ENCODE assay signal across 18 cellular contexts in genomic region chr4:48863728-48864127, GRCh38. TPM values are rescaled to one million over a fixed set of nuclear protein-coding genes. Genes with fewer than 3 reads are reported as not detected.
DNase-seq lines count a peak whose midpoint lies in the region; ATAC-seq and TF ChIP-seq lines count a peak whose summit lies in the region.
"Had no signal": no experiment of that assay in that cellular context is flagged by ENCODE, and none has a peak within 500 bp of the region (broad histone marks: within the 10 kb centered on the region; RNA-seq: fewer than 3 reads in every experiment).

No MANE protein-coding gene starts in this region.

- peaks cover 17% of the 10 kb centered on the region for H3K36me3 Mint-ChIP-seq in glutamatergic neuron (ENCODE audit: unreplicated experiment)

- POLR2A ChIA-PET in SK-N-SH (lab: Yijun Ruan, JAX) = no interaction called here
- POLR2A ChIA-PET in HEK293 (lab: Yijun Ruan, JAX) = no interaction called here

- no peak for ATAC-seq in SK-N-SH treated with all-trans-retinoic acid at 6 μM for 48 hours
- no peak for ATAC-seq in HG02840 (IDR thresholded peaks at IDR 0.05; ENCODE audit: low FRiP score, unreplicated experiment)
- ATAC-seq: A549; CD8-positive, alpha-beta T cell had no signal

- H4K20me1 ChIP-seq in SK-N-SH (ENCODE audit: insufficient read depth) = no peaks in the 10 kb centered on the region
- H4K20me1 ChIP-seq: BLaER1 treated with 17β-estradiol and CSF1 and Interleukin-3, amounts not matched to agents 10 nM and 100 nM had no signal

- H3K27ac Mint-ChIP-seq in glutamatergic neuron (ENCODE audit: unreplicated experiment) = peak overlapping the region; percentile 53
- H3K27ac Mint-ChIP-seq: B cell; CD4-positive, alpha-beta T cell; CD8-positive, alpha-beta T cell had no signal

- peaks cover 2% of the 10 kb centered on the region for H3K27me3 Mint-ChIP-seq in glutamatergic neuron (ENCODE audit: unreplicated experiment)
- H3K27me3 Mint-ChIP-seq: B cell; CD4-positive, alpha-beta T cell had no signal

- no peak for TF ChIP-seq EP300 in SK-N-SH (IDR thresholded peaks at IDR 0.05; ENCODE audit: borderline replicate concordance in 1 of 2, low read depth in 1 of 2, low read length in 1 of 2)

- no peak for TF ChIP-seq RAD21 in SK-N-SH (IDR thresholded peaks at IDR 0.05; ENCODE audit: low read length)

- no peak overlapping the region for H3K9ac ChIP-seq in SK-N-SH
- H3K9ac ChIP-seq: BLaER1 treated with 17β-estradiol and CSF1 and Interleukin-3, amounts not matched to agents 10 nM and 100 nM had no signal

- no peaks in the 10 kb centered on the region for H3K79me2 ChIP-seq in SK-N-SH (ENCODE audit: insufficient read depth)

- no peaks in the 10 kb centered on the region for H3K4me1 ChIP-seq in SK-N-SH (ENCODE audit: control insufficient read depth in 1 of 2, insufficient read depth in 2 of 2, low read depth in 1 of 2, low read length in 1 of 2)
- H3K4me1 ChIP-seq in HEK293 (ENCODE audit: control insufficient read depth, insufficient read depth, low read length) = no peaks in the 10 kb centered on the region
- H3K4me1 ChIP-seq: A549; BLaER1 treated with 17β-estradiol and CSF1 and Interleukin-3, amounts not matched to agents 10 nM and 100 nM; Caco-2 had no signal

- WGBS in SK-N-SH (ENCODE audit: low lambda C conversion rate) = 74% methylated on average over 4 of the region's 4 CpGs

- no peak overlapping the region for H3K4me3 Mint-ChIP-seq in glutamatergic neuron (ENCODE audit: unreplicated experiment)
- H3K4me3 Mint-ChIP-seq: B cell; CD4-positive, alpha-beta T cell; CD8-positive, alpha-beta T cell had no signal

- H3F3A ChIP-seq in SK-N-SH (replicated peaks; ENCODE audit: insufficient read depth) = peaks cover 6% of the 10 kb centered on the region

- H3K36me3 ChIP-seq in SK-N-SH (replicated peaks in 1 of 2; ENCODE audit: control insufficient read depth in 1 of 2, insufficient read depth in 2 of 2, low read length in 1 of 2) (peaks cover 24 to 35% of the 10 kb centered on the region in 2 experiments), HEK293 (ENCODE audit: control insufficient read depth in 2 of 2, insufficient read depth in 1 of 2, low read length in 2 of 2) (peaks cover 0 to 23% of the 10 kb centered on the region in 2 experiments; a peak in 2 of 3 replicates)

- H3K4me3 ChIP-seq in SK-N-SH (ENCODE audit: low read depth in 2 of 2, low read length in 1 of 2) = no peak overlapping the region
- no peak overlapping the region for H3K4me3 ChIP-seq in HEK293 (ENCODE audit: low read depth, low read length)
- H3K4me3 ChIP-seq: A549; BLaER1 treated with 17β-estradiol and CSF1 and Interleukin-3, amounts not matched to agents 10 nM and 100 nM had no signal

- peaks cover 12% of the 10 kb centered on the region for H3K4me1 Mint-ChIP-seq in glutamatergic neuron (ENCODE audit: low read depth, unreplicated experiment)
- H3K4me1 Mint-ChIP-seq: B cell had no signal

- TF ChIP-seq CTCF in SK-N-SH (IDR thresholded peaks at IDR 0.05) (no peak), HEK293 (tag by site-specific recombination; IDR thresholded peaks at IDR 0.05) (no peak), glutamatergic neuron (IDR thresholded peaks at IDR 0.05; ENCODE audit: partially characterized antibody, unreplicated experiment) (no peak)

- no peaks in the 10 kb centered on the region for H3K27me3 ChIP-seq in SK-N-SH (ENCODE audit: insufficient read depth)
- H3K27me3 ChIP-seq: BLaER1 treated with 17β-estradiol and CSF1 and Interleukin-3, amounts not matched to agents 10 nM and 100 nM had no signal

- no peaks in the 10 kb centered on the region for H3K9me3 ChIP-seq in SK-N-SH
- H3K9me3 ChIP-seq in HEK293 (ENCODE audit: control insufficient read depth, insufficient read depth, low read depth, low read length) = no peaks in the 10 kb centered on the region
- H3K9me3 ChIP-seq: A549 had no signal

- no peak for DNase-seq in SK-N-SH
- DNase-seq in glutamatergic neuron = no peak
- DNase-seq in NOMO-1 treated with DMSO at 0.1 percent for 48 hours (lab: John Stamatoyannopoulos, UW; ENCODE audit: unreplicated experiment) = no peak
- DNase-seq: AML-193; Caco-2; Calu3; CD4-positive, alpha-beta T cell; CD8-positive, alpha-beta T cell; DMS79 treated with DMSO at 0.1 percent for 48 hours; GF-D8 had no signal

- CTCF ChIA-PET in SK-N-SH (lab: Yijun Ruan, JAX) = interaction anchor here (0.9 kb wide), 1 partner anchor 13 kb away, joined by 3 read pairs; no protein-coding TSS in a partner anchor
- CTCF ChIA-PET in HEK293 (lab: Yijun Ruan, JAX) = no interaction called here

- H3K27ac ChIP-seq in SK-N-SH (ENCODE audit: low read depth in 2 of 2, low read length in 1 of 2) (no peak overlapping the region), HEK293 (ENCODE audit: extremely low read depth, low read depth, low read length) (no peak overlapping the region)
- H3K27ac ChIP-seq: 22Rv1; A549; BLaER1 treated with 17β-estradiol and CSF1 and Interleukin-3, amounts not matched to agents 10 nM and 100 nM; C4-2B had no signal

- H3K9me3 Mint-ChIP-seq in glutamatergic neuron (ENCODE audit: unreplicated experiment) = peaks cover 2% of the 10 kb centered on the region

- no peaks in the 10 kb centered on the region for H3K9me2 ChIP-seq in SK-N-SH

- no peak overlapping the region for H3K4me2 ChIP-seq in SK-N-SH
- H3K4me2 ChIP-seq: A549; BLaER1 treated with 17β-estradiol and CSF1 and Interleukin-3, amounts not matched to agents 10 nM and 100 nM had no signal

- H2AFZ ChIP-seq in SK-N-SH (ENCODE audit: low read depth) = no peak overlapping the region

TF ChIP-seq in SK-N-SH treated with all-trans-retinoic acid at 6 μM for 48 hours, 23 proteins besides CTCF, POLR2A, EP300 and RAD21:
- TF ChIP-seq ISL1 (CRISPR knock-in tag; IDR thresholded peaks at IDR 0.05) (no peak), ZNF8 (CRISPR knock-in tag; IDR thresholded peaks at IDR 0.05) (peak; percentile 96)

TF ChIP-seq in SK-N-SH, 30 proteins besides CTCF, POLR2A, EP300 and RAD21:
- no peak for TF ChIP-seq NRF1 (IDR thresholded peaks at IDR 0.05; ENCODE audit: low read depth, low read length)
- no peak for TF ChIP-seq PBX3 (IDR thresholded peaks at IDR 0.05)
- no peak for TF ChIP-seq NFIC (IDR thresholded peaks at IDR 0.05; ENCODE audit: borderline replicate concordance)
- no peak for TF ChIP-seq TCF12 (IDR thresholded peaks at IDR 0.05)
- TF ChIP-seq SMC3 (IDR thresholded peaks at IDR 0.05; ENCODE audit: low read depth, low read length) = no peak
- TF ChIP-seq FOXJ3 (CRISPR knock-in tag; IDR thresholded peaks at IDR 0.05) = no peak
- no peak for TF ChIP-seq RFX5 (IDR thresholded peaks at IDR 0.05; ENCODE audit: low read length)
- TF ChIP-seq TEAD4 (IDR thresholded peaks at IDR 0.05; ENCODE audit: borderline replicate concordance, insufficient read depth) = no peak

TF ChIP-seq in HEK293, 187 proteins besides CTCF, POLR2A, EP300 and RAD21:
- peak; percentile 69; the same call in 1 of the 2 replicates for TF ChIP-seq ZNF146 (tag by site-specific recombination; IDR thresholded peaks at IDR 0.05)
- TF ChIP-seq ZNF404 (tag by site-specific recombination; IDR thresholded peaks at IDR 0.05) = no peak

RNA-seq across cellular contexts. Expression of gene OCIAD1, which starts 32.8 kb away (rescaled TPM):
- 113 and 153 TPM in 2 replicates for polyA plus RNA-seq in SK-N-SH (2012; rRNA removed)
- polyA plus RNA-seq in SK-N-SH (2012; cell fraction: cytosol; rRNA removed) = 166 and 211 TPM in 2 replicates
- 50.8 and 87.1 TPM in 2 replicates for polyA plus RNA-seq in SK-N-SH (2012; cell fraction: nucleus; rRNA removed)
- 163 TPM for total RNA-seq in glutamatergic neuron (ENCODE audit: unreplicated experiment)

RNA-seq across cellular contexts. Expression of gene OCIAD2, which starts 42.8 kb away (rescaled TPM):
- 235 and 387 TPM in 2 replicates for polyA plus RNA-seq in SK-N-SH (2012; rRNA removed)
- polyA plus RNA-seq in SK-N-SH (2012; cell fraction: cytosol; rRNA removed) = 362 and 414 TPM in 2 replicates
- 83.6 and 110 TPM in 2 replicates for polyA plus RNA-seq in SK-N-SH (2012; cell fraction: nucleus; rRNA removed)
- 66.7 TPM for total RNA-seq in glutamatergic neuron (ENCODE audit: unreplicated experiment)
